In the genomic region with DNA sequence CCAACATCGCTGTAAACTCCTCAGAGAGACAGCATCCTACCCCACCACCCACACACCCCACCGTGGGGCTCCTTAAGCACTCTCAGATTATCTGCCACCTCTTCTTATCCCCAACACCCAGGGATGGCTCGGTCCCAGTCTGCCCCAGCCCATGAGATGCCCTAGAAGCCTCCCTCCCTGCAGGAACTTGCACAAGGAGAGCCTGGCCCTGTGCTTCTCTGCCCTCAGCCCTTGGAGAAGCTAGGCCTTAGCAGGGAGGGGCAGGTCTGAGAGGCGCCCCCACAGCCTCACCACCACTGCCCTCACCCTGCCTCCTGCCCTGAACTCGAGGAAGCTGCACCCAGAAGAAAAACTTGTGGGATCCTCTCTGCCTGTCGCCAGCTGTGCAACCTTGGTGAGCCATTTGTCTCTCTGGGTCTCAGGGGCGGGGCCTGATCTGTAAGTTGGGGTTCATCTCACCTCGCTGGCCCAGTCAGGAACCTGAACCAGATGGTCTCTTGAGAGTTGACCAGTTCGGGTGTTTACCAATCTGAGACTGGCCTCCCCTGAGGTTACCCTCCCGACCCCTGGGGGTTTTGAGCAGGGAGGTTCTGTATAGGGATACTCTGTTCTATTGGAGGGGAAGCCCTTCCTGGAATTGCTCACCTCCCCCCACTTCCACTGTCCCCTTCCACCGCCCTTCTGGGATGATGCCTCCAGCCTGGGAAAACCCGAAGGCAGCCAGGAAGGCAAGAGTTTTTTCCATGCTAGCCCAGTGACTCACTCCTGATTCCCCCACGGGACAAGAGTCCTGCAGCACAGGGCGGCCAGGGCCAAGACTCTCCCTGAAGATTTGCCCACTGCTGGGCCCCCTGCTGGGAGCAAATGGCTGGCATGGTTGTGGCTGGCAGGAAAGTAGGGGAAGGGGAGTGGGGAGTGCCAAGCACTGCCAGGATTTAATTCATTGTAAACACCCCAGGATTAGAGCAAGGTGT, we compare ENCODE assay signal across 1 cellular context.
TF ChIP-seq lines count a peak whose summit lies in the region.

A gene with protein sequence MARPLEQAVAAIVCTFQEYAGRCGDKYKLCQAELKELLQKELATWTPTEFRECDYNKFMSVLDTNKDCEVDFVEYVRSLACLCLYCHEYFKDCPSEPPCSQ (minus strand): TSS at position 537 of the 974 bp plus-strand sequence. CDS start 773 bp downstream, outside the sequence.

TF ChIP-seq in K562, 482 proteins besides CTCF, POLR2A, EP300 and RAD21 (continued from another document):
- TF ChIP-seq, protein P1, sequence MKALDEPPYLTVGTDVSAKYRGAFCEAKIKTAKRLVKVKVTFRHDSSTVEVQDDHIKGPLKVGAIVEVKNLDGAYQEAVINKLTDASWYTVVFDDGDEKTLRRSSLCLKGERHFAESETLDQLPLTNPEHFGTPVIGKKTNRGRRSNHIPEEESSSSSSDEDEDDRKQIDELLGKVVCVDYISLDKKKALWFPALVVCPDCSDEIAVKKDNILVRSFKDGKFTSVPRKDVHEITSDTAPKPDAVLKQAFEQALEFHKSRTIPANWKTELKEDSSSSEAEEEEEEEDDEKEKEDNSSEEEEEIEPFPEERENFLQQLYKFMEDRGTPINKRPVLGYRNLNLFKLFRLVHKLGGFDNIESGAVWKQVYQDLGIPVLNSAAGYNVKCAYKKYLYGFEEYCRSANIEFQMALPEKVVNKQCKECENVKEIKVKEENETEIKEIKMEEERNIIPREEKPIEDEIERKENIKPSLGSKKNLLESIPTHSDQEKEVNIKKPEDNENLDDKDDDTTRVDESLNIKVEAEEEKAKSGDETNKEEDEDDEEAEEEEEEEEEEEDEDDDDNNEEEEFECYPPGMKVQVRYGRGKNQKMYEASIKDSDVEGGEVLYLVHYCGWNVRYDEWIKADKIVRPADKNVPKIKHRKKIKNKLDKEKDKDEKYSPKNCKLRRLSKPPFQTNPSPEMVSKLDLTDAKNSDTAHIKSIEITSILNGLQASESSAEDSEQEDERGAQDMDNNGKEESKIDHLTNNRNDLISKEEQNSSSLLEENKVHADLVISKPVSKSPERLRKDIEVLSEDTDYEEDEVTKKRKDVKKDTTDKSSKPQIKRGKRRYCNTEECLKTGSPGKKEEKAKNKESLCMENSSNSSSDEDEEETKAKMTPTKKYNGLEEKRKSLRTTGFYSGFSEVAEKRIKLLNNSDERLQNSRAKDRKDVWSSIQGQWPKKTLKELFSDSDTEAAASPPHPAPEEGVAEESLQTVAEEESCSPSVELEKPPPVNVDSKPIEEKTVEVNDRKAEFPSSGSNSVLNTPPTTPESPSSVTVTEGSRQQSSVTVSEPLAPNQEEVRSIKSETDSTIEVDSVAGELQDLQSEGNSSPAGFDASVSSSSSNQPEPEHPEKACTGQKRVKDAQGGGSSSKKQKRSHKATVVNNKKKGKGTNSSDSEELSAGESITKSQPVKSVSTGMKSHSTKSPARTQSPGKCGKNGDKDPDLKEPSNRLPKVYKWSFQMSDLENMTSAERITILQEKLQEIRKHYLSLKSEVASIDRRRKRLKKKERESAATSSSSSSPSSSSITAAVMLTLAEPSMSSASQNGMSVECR (CRISPR knock-in tag; IDR thresholded peaks at IDR 0.05), result no peak
- TF ChIP-seq HMG20B (CRISPR knock-in tag; IDR thresholded peaks at IDR 0.05), result no peak
- no peak for TF ChIP-seq ZNF785 (CRISPR knock-in tag; IDR thresholded peaks at IDR 0.05)
- no peak for TF ChIP-seq ZNF79 (CRISPR knock-in tag; IDR thresholded peaks at IDR 0.05; ENCODE audit: low read depth)
